ENCODE assay signal across 11 cellular contexts in genomic region chr2:88857951-88858406, GRCh38.
DNase-seq lines count a peak whose midpoint lies in the region; ATAC-seq, FAIRE-seq and TF ChIP-seq lines count a peak whose summit lies in the region.
"Had no signal": no experiment of that assay in that cellular context is flagged by ENCODE, and none has a peak within 500 bp of the region (broad histone marks: within the 10 kb centered on the region; RNA-seq: fewer than 3 reads in every experiment).

No MANE protein-coding gene starts in this region.

- no peak overlapping the region for H4K91ac ChIP-seq in IMR-90 (ENCODE audit: insufficient read depth, low read depth, low read length)

- no peak overlapping the region for H3K18ac ChIP-seq in IMR-90 (ENCODE audit: low read depth, low read length)

- H3K4me1 Mint-ChIP-seq in stimulated activated naive CD8-positive, alpha-beta T cell treated with anti-CD3 and anti-CD28 coated beads, Interleukin-15, amount 100 ng/mL, for 72 hours, result peaks cover 8% of the 10 kb centered on the region
- H3K4me1 Mint-ChIP-seq in CD8-positive, alpha-beta T cell (ENCODE audit: low read depth), result no peaks in the 10 kb centered on the region
- H3K4me1 Mint-ChIP-seq: CD4-positive, alpha-beta memory T cell had no signal

- H3K23ac ChIP-seq in IMR-90 (ENCODE audit: low read depth, low read length), result no peak overlapping the region

- H3K56ac ChIP-seq in IMR-90 (ENCODE audit: extremely low read depth, insufficient read depth, low read length), result no peak overlapping the region

- H3K36me3 Mint-ChIP-seq in CD8-positive, alpha-beta T cell, result no peaks in the 10 kb centered on the region
- H3K36me3 Mint-ChIP-seq: CD4-positive, alpha-beta memory T cell had no signal

- H3K4ac ChIP-seq in IMR-90 (ENCODE audit: low read depth, low read length), result no peak overlapping the region

- peak overlapping the region in 1 of 2 donors; percentile 90 for H3K27ac Mint-ChIP-seq in stimulated activated naive CD8-positive, alpha-beta T cell treated with anti-CD3 and anti-CD28 coated beads, Interleukin-15, amount 100 ng/mL, for 72 hours
- H3K27ac Mint-ChIP-seq in CD8-positive, alpha-beta T cell, result no peak overlapping the region
- H3K27ac Mint-ChIP-seq: CD4-positive, alpha-beta memory T cell had no signal

- H4K5ac ChIP-seq in IMR-90 (ENCODE audit: low read depth, low read length), result no peak overlapping the region

- H2BK120ac ChIP-seq in IMR-90 (ENCODE audit: low read depth, low read length), result no peak overlapping the region

- no peak for DNase-seq in stimulated activated naive CD8-positive, alpha-beta T cell treated with anti-CD3 and anti-CD28 coated beads, Interleukin-15, Interleukin-2, amounts not matched to agents 100 U/mL and 50 U/mL, for 24 hours
- no peak for DNase-seq in stimulated activated naive CD8-positive, alpha-beta T cell treated with anti-CD3 and anti-CD28 coated beads, Interleukin-15, amount 100 ng/mL, for 72 hours
- DNase-seq in IMR-90 (peak; percentile 62), epithelial cell of proximal tubule (ENCODE audit: low read depth) (peak; percentile 78), urothelium cell line (ENCODE audit: low spot score) (peak; percentile 29), amygdala (lab: John Stamatoyannopoulos, UW) (no peak), HAP-1 (ENCODE audit: low spot score in 2 of 2) (no peak)
- DNase-seq in CD8-positive, alpha-beta T cell, result no peak
- DNase-seq: CD4-positive, alpha-beta memory T cell; NCI-H2029; ovary had no signal

- no TSS peak for BruUV-seq in IMR-90 (replicated peaks; lab: Mats Ljungman, UMichigan)

- in situ Hi-C loops in IMR-90 (cut with MboI; ENCODE audit: low sequenced_read_pairs), result no loop called here
- in situ Hi-C loops in HAP-1 (cut with MboI; ENCODE audit: low sequenced_read_pairs), result no loop called here

- CTCF ChIA-PET in IMR-90 (lab: Yijun Ruan, JAX), result no interaction called here
- CTCF ChIA-PET in CD8-positive, alpha-beta T cell (lab: Charles Lee), result interaction anchor here (1.1 kb wide), 1 partner anchor 22 kb away, joined by 5 read pairs; no protein-coding TSS in a partner anchor

- H3K4me3 ChIP-seq in IMR-90 (ENCODE audit: insufficient read depth, low read depth, low read length) (no peak overlapping the region), epithelial cell of proximal tubule (ENCODE audit: low read depth, low read length) (no peak overlapping the region), HAP-1 (no peak overlapping the region)
- H3K4me3 ChIP-seq in CD8-positive, alpha-beta T cell (ENCODE audit: low read depth, low read length), result no peak overlapping the region
- H3K4me3 ChIP-seq: ovary had no signal

- H3K9me1 ChIP-seq in IMR-90 (ENCODE audit: insufficient read depth, low read length), result no peaks in the 10 kb centered on the region

- no peak overlapping the region for H3K4me3 Mint-ChIP-seq in stimulated activated naive CD8-positive, alpha-beta T cell treated with anti-CD3 and anti-CD28 coated beads, Interleukin-15, amount 100 ng/mL, for 72 hours
- no peak overlapping the region for H3K4me3 Mint-ChIP-seq in CD8-positive, alpha-beta T cell
- H3K4me3 Mint-ChIP-seq: CD4-positive, alpha-beta memory T cell had no signal

- H3K27me3 Mint-ChIP-seq in stimulated activated naive CD8-positive, alpha-beta T cell treated with anti-CD3 and anti-CD28 coated beads, Interleukin-15, amount 100 ng/mL, for 72 hours, result peaks cover 33% of the 10 kb centered on the region
- H3K27me3 Mint-ChIP-seq in CD8-positive, alpha-beta T cell (ENCODE audit: low read depth), result peaks cover 5% of the 10 kb centered on the region

- no peak overlapping the region for H3K14ac ChIP-seq in IMR-90 (replicated peaks; ENCODE audit: low read depth, low read length)

- H3K79me1 ChIP-seq in IMR-90 (ENCODE audit: low read depth in 1 of 2, low read length in 2 of 2), result no peaks in the 10 kb centered on the region

- H3K27me3 ChIP-seq in IMR-90 (ENCODE audit: control insufficient read depth, insufficient read depth, low read length) (no peaks in the 10 kb centered on the region), HAP-1 (ENCODE audit: low read depth) (no peaks in the 10 kb centered on the region)
- H3K27me3 ChIP-seq in CD8-positive, alpha-beta T cell (ENCODE audit: insufficient read depth, low read length), result no peaks in the 10 kb centered on the region
- H3K27me3 ChIP-seq: ovary had no signal

- H3K36me3 ChIP-seq in IMR-90 (ENCODE audit: control insufficient read depth, insufficient read depth, low read length), result no peaks in the 10 kb centered on the region
- H3K36me3 ChIP-seq in HAP-1 (replicated peaks), result no peaks in the 10 kb centered on the region
- no peaks in the 10 kb centered on the region for H3K36me3 ChIP-seq in CD8-positive, alpha-beta T cell (ENCODE audit: insufficient read depth, low read length)
- H3K36me3 ChIP-seq: ovary had no signal

- H2AFZ ChIP-seq in IMR-90 (replicated peaks; ENCODE audit: low read length, poor library complexity), result peak overlapping the region; percentile 5

- no peak overlapping the region for H3K27ac ChIP-seq in IMR-90 (ENCODE audit: insufficient read depth, low read length)
- H3K27ac ChIP-seq in CD8-positive, alpha-beta T cell (ENCODE audit: low read depth, low read length), result no peak overlapping the region
- H3K27ac ChIP-seq: ovary had no signal

- ATAC-seq in stimulated activated naive CD8-positive, alpha-beta T cell treated with anti-CD3 and anti-CD28 coated beads, Interleukin-15, Interleukin-2, amounts not matched to agents 100 U/mL and 50 U/mL, for 24 hours, result peak; percentile 49
- ATAC-seq in stimulated activated naive CD8-positive, alpha-beta T cell treated with anti-CD3 and anti-CD28 coated beads, Interleukin-15, amount 100 ng/mL, for 72 hours, result no peak
- no peak for ATAC-seq in IMR-90 (ENCODE audit: low read depth)
- ATAC-seq in CD8-positive, alpha-beta T cell, result no peak

- H4K20me1 ChIP-seq in IMR-90 (ENCODE audit: insufficient read depth, low read length), result no peaks in the 10 kb centered on the region

- H3K9me3 Mint-ChIP-seq in stimulated activated naive CD8-positive, alpha-beta T cell treated with anti-CD3 and anti-CD28 coated beads, Interleukin-15, amount 100 ng/mL, for 72 hours, result no peaks in the 10 kb centered on the region
- no peaks in the 10 kb centered on the region for H3K9me3 Mint-ChIP-seq in CD8-positive, alpha-beta T cell
- H3K9me3 Mint-ChIP-seq: CD4-positive, alpha-beta memory T cell had no signal

- TF ChIP-seq POLR2A in IMR-90 (IDR thresholded peaks at IDR 0.05; ENCODE audit: low read depth, low read length), result no peak

- POLR2A ChIA-PET in IMR-90 (lab: Charles Lee; ENCODE audit: unreplicated experiment), result interaction anchor here (0.6 kb wide), 1 partner anchor 10 kb away, joined by 3 read pairs; no protein-coding TSS in a partner anchor
- POLR2A ChIA-PET in CD8-positive, alpha-beta T cell (lab: Charles Lee), result no interaction called here

- dilution Hi-C loops in IMR-90 (cut with HindIII; ENCODE audit: low sequenced_read_pairs, unreplicated experiment), result no loop called here

- no peak overlapping the region for H2BK15ac ChIP-seq in IMR-90 (ENCODE audit: low read depth, low read length)

- no peak overlapping the region for H4K8ac ChIP-seq in IMR-90 (ENCODE audit: low read depth in 2 of 2, low read length in 2 of 2)

- H2BK5ac ChIP-seq in IMR-90 (ENCODE audit: low read depth, low read length, poor library complexity, severe bottlenecking), result no peak overlapping the region

- no peak for FAIRE-seq in urothelium cell line (lab: Jason Lieb, UNC)

- H2AK5ac ChIP-seq in IMR-90 (ENCODE audit: low read depth, low read length), result no peak overlapping the region

- TF ChIP-seq CTCF in IMR-90 (conservative IDR thresholded peaks at IDR 0.05; ENCODE audit: low read depth, low read length) (no peak), epithelial cell of proximal tubule (conservative IDR thresholded peaks at IDR 0.05; ENCODE audit: low read depth, low read length) (peak; percentile 4)
- no peak for TF ChIP-seq CTCF in CD8-positive, alpha-beta T cell (IDR thresholded peaks at IDR 0.05)

- intact Hi-C loops in IMR-90 (cut with micrococcal nuclease), result no loop called here
- intact Hi-C loops in CD8-positive, alpha-beta T cell (cut with DNase I, micrococcal nuclease), result no loop called here

- H3K4me1 ChIP-seq in IMR-90 (ENCODE audit: control insufficient read depth, insufficient read depth, low read length) (no peaks in the 10 kb centered on the region), HAP-1 (no peaks in the 10 kb centered on the region)
- no peaks in the 10 kb centered on the region for H3K4me1 ChIP-seq in CD8-positive, alpha-beta T cell (ENCODE audit: insufficient read depth, low read length)

- H3K9me3 ChIP-seq in IMR-90 (ENCODE audit: control insufficient read depth, insufficient read depth, low read length) (no peaks in the 10 kb centered on the region), HAP-1 (no peaks in the 10 kb centered on the region)
- H3K9me3 ChIP-seq in CD8-positive, alpha-beta T cell (ENCODE audit: low read length), result no peaks in the 10 kb centered on the region
- H3K9me3 ChIP-seq: ovary had no signal

- no peak for TF ChIP-seq RAD21 in IMR-90 (IDR thresholded peaks at IDR 0.05; ENCODE audit: low read length)

- WGBS in IMR-90 (ENCODE audit: extremely low coverage in 2 of 2, insufficient read length in 1 of 2), 2 experiments, result 67% methylated on average over 5 of the region's 7 CpGs; no CpG with 5 or more reads in 1 of the 2 experiments

- no peak overlapping the region for H3K4me2 ChIP-seq in IMR-90 (ENCODE audit: low read depth, low read length)

- no peak overlapping the region for H2BK20ac ChIP-seq in IMR-90 (ENCODE audit: low read depth, low read length)

- no peak overlapping the region for H2AK9ac ChIP-seq in IMR-90 (replicated peaks; ENCODE audit: low read depth, low read length, poor library complexity)

- no peak overlapping the region for H3K9ac ChIP-seq in IMR-90 (ENCODE audit: low read depth, low read length)

TF ChIP-seq in IMR-90, 13 proteins besides CTCF, POLR2A, EP300 and RAD21 (continues in another document):
- TF ChIP-seq BHLHE40 (IDR thresholded peaks at IDR 0.05; ENCODE audit: low read depth, low read length) (no peak), MAFK (IDR thresholded peaks at IDR 0.05; ENCODE audit: low read depth, low read length) (no peak), SMC3 (IDR thresholded peaks at IDR 0.05; ENCODE audit: low read depth, low read length) (no peak), CEBPB (IDR thresholded peaks at IDR 0.05; ENCODE audit: low read depth, low read length) (no peak), RCOR1 (IDR thresholded peaks at IDR 0.05; ENCODE audit: insufficient replicate concordance, low read length) (no peak), USF2 (IDR thresholded peaks at IDR 0.05; ENCODE audit: low read depth, low read length) (no peak)

Comparison
In these comparisons a context has a peak if more than half of its experiments do, and no peak if none do; other contexts are left out.
1. DNase-seq: peak in IMR-90 (single experiment), epithelial cell of proximal tubule (single experiment) and urothelium cell line (single experiment); none in stimulated activated naive CD8-positive, alpha-beta T cell treated with anti-CD3 and anti-CD28 coated beads, Interleukin-15, Interleukin-2, amounts not matched to agents 100 U/mL and 50 U/mL, for 24 hours (single experiment), stimulated activated naive CD8-positive, alpha-beta T cell treated with anti-CD3 and anti-CD28 coated beads, Interleukin-15, amount 100 ng/mL, for 72 hours (0 of 2), amygdala (0 of 56), HAP-1 (0 of 2) and CD8-positive, alpha-beta T cell (0 of 7).